Comparison of ENCODE assay signal across 40 cellular contexts in the genomic region with DNA sequence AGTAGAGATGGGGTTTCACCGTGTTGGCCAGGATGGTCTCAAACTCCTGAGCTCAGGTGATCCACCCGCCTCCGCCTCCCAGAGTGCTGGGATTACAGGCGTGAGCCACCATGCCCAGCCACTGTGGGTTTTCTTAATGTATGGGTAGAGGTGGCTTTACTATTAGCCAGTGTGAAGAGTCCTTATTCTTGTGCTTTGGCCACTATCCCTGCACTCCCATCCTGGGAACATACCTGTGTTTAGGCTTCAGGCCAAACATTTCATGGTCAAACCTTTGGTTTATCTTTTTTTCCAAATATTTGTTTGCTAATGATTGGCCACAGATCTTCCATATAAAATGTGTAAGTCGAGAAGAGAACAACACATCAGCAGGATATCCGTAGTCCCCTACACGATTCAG. TPM values are rescaled to one million over a fixed set of nuclear protein-coding genes. Genes with fewer than 3 reads are reported as not detected.
"Had no signal": no experiment of that assay in that cellular context is flagged by ENCODE, and none has a peak within 500 bp of the region (broad histone marks: within the 10 kb centered on the region; RNA-seq: fewer than 3 reads in every experiment).

No MANE protein-coding gene starts in this region.

- H3K27ac ChIP-seq: ascending aorta, brain microvascular endothelial cell, breast epithelium, cardiac muscle cell had no signal

- DNase-seq: activated effector memory CD4-positive, alpha-beta T cell treated with anti-CD3 and anti-CD28 coated beads, Interleukin-2, amount 50 U/mL, for 16 hours; activated effector memory CD4-positive, alpha-beta T cell treated with Interleukin-2 at 50 U/mL for 16 hours; activated gamma-delta T cell; activated gamma-delta T cell treated with Interleukin-2 at 50 U/mL for 16 hours; activated naive CD4-positive, alpha-beta T cell; activated naive CD4-positive, alpha-beta T cell treated with anti-CD3 and anti-CD28 coated beads for 36 hours; activated naive CD4-positive, alpha-beta T cell treated with anti-CD3 and anti-CD28 coated beads, Interleukin-2, amount 10 ng/mL, durations not matched to agents 7 days and 5 days; activated naive CD4-positive, alpha-beta T cell treated with anti-CD3 and anti-CD28 coated beads, Interleukin-2, amount 50 U/mL, for 16 hours; activated naive CD4-positive, alpha-beta T cell treated with Interleukin-2 at 50 U/mL for 16 hours; activated naive CD8-positive, alpha-beta T cell treated with anti-CD3 and anti-CD28 coated beads for 36 hours; activated naive CD8-positive, alpha-beta T cell treated with anti-CD3 and anti-CD28 coated beads, Interleukin-2, amount 10 ng/mL, durations not matched to agents 7 days and 5 days; activated naive CD8-positive, alpha-beta T cell treated with anti-CD3 and anti-CD28 coated beads, Interleukin-2, amount 50 U/mL, for 24 hours; activated T-cell treated with anti-CD3 and anti-CD28 coated beads for 4 hours; activated T-cell treated with anti-CD3 and anti-CD28 coated beads, Interleukin-2, amount 50 U/mL, for 1 hour; activated T-cell treated with anti-CD3 and anti-CD28 coated beads, Interleukin-2, amount 50 U/mL, for 24 hours; activated T-cell treated with anti-CD3 and anti-CD28 coated beads, Interleukin-2, amount 50 U/mL, for 4 hours; activated T-cell treated with anti-CD3 and anti-CD28 coated beads, Interleukin-2, amount 50 U/mL, for 48 hours; activated T-cell treated with anti-CD3 and anti-CD28 coated beads, Interleukin-2, amount 50 U/mL, for 72 hours; amniotic stem cell; amygdala; anterior cingulate cortex; aorta; brain microvascular endothelial cell; caudate nucleus; central memory CD4-positive, alpha-beta T cell; cerebellar nuclear complex had no signal

- H3K4me3 Mint-ChIP-seq: activated naive CD4-positive, alpha-beta T cell treated with anti-CD3 and anti-CD28 coated beads for 36 hours; activated naive CD4-positive, alpha-beta T cell treated with anti-CD3 and anti-CD28 coated beads, Interleukin-2, amount 10 ng/mL, durations not matched to agents 7 days and 5 days; activated naive CD4-positive, alpha-beta T cell treated with anti-CD3 and anti-CD28 coated beads, Interleukin-2, amount 50 U/mL, for 24 hours; activated naive CD8-positive, alpha-beta T cell; activated naive CD8-positive, alpha-beta T cell treated with anti-CD3 and anti-CD28 coated beads for 36 hours; activated naive CD8-positive, alpha-beta T cell treated with anti-CD3 and anti-CD28 coated beads, Interleukin-2, amount 10 ng/mL, durations not matched to agents 7 days and 5 days; activated naive CD8-positive, alpha-beta T cell treated with anti-CD3 and anti-CD28 coated beads, Interleukin-2, amount 50 U/mL, for 24 hours; activated T-cell treated with anti-CD3 and anti-CD28 coated beads, Interleukin-2, amount 50 U/mL, for 24 hours; activated T-cell treated with anti-CD3 and anti-CD28 coated beads, Interleukin-2, amount 50 U/mL, for 4 hours; activated T-cell treated with anti-CD3 and anti-CD28 coated beads, Interleukin-2, amount 50 U/mL, for 72 hours; activated T-helper 1 cell treated with anti-CD3 and anti-CD28 coated beads, Interleukin-12 subunit alpha, Interleukin-12 subunit beta, Interleukin-2, Interleukin-4 antibody, amounts not matched to agents 30 ng/mL and 10 ng/mL and 1 ng/mL, durations not matched to agents 14 hours and 24 hours and 36 hours; activated T-helper 17 cell treated with anti-CD3 and anti-CD28 coated beads, Interleukin-2, amount 50 U/mL, for 72 hours; brain; central memory CD8-positive, alpha-beta T cell had no signal

- FAIRE-seq: astrocyte, bronchial epithelial cell had no signal

- ATAC-seq: activated naive CD4-positive, alpha-beta T cell treated with anti-CD3 and anti-CD28 coated beads, Interleukin-2, amount 50 U/mL, for 72 hours; activated naive CD8-positive, alpha-beta T cell treated with anti-CD3 and anti-CD28 coated beads, Interleukin-2, amount 50 U/mL, for 24 hours; activated T-cell treated with anti-CD3 and anti-CD28 coated beads, Interleukin-2, amount 50 U/mL, for 4 hours; activated T-cell treated with anti-CD3 and anti-CD28 coated beads, Interleukin-2, amount 50 U/mL, for 72 hours; activated T-helper 17 cell treated with anti-CD3 and anti-CD28 coated beads, Interleukin-2, amount 50 U/mL, for 72 hours; body of pancreas had no signal

- H3K9me3 Mint-ChIP-seq: activated naive CD4-positive, alpha-beta T cell treated with anti-CD3 and anti-CD28 coated beads, Interleukin-2, amount 10 ng/mL, durations not matched to agents 7 days and 5 days; activated naive CD4-positive, alpha-beta T cell treated with anti-CD3 and anti-CD28 coated beads, Interleukin-2, amount 50 U/mL, for 24 hours; activated naive CD4-positive, alpha-beta T cell treated with anti-CD3 and anti-CD28 coated beads, Interleukin-2, amount 50 U/mL, for 72 hours; activated naive CD8-positive, alpha-beta T cell treated with anti-CD3 and anti-CD28 coated beads for 36 hours; activated naive CD8-positive, alpha-beta T cell treated with anti-CD3 and anti-CD28 coated beads, Interleukin-2, amount 10 ng/mL, durations not matched to agents 7 days and 5 days; activated naive CD8-positive, alpha-beta T cell treated with anti-CD3 and anti-CD28 coated beads, Interleukin-2, amount 50 U/mL, for 24 hours; activated T-cell treated with anti-CD3 and anti-CD28 coated beads, Interleukin-2, amount 50 U/mL, for 24 hours; activated T-cell treated with anti-CD3 and anti-CD28 coated beads, Interleukin-2, amount 50 U/mL, for 4 hours; activated T-cell treated with anti-CD3 and anti-CD28 coated beads, Interleukin-2, amount 50 U/mL, for 72 hours; activated T-helper 1 cell treated with anti-CD3 and anti-CD28 coated beads, Interleukin-12 subunit alpha, Interleukin-12 subunit beta, Interleukin-2, Interleukin-4 antibody, amounts not matched to agents 30 ng/mL and 10 ng/mL and 1 ng/mL, durations not matched to agents 14 hours and 24 hours and 36 hours; activated T-helper 17 cell treated with anti-CD3 and anti-CD28 coated beads, Interleukin-2, amount 50 U/mL, for 72 hours; activated T-helper 2 cell treated with anti-CD3 and anti-CD28 coated beads, Interferon-gamma antibody, Interleukin-2, Interleukin-4, amounts not matched to agents 10 μg/mL and 5 μg/mL and 100 μg/mL, durations not matched to agents 14 hours and 24 hours and 36 hours; central memory CD8-positive, alpha-beta T cell had no signal

- H3K27me3 Mint-ChIP-seq: activated naive CD4-positive, alpha-beta T cell treated with anti-CD3 and anti-CD28 coated beads, Interleukin-2, amount 10 ng/mL, durations not matched to agents 7 days and 5 days; activated naive CD4-positive, alpha-beta T cell treated with anti-CD3 and anti-CD28 coated beads, Interleukin-2, amount 50 U/mL, for 24 hours; activated naive CD8-positive, alpha-beta T cell; activated naive CD8-positive, alpha-beta T cell treated with anti-CD3 and anti-CD28 coated beads for 36 hours; activated naive CD8-positive, alpha-beta T cell treated with anti-CD3 and anti-CD28 coated beads, Interleukin-2, amount 10 ng/mL, durations not matched to agents 7 days and 5 days; activated naive CD8-positive, alpha-beta T cell treated with anti-CD3 and anti-CD28 coated beads, Interleukin-2, amount 50 U/mL, for 24 hours; activated T-cell treated with anti-CD3 and anti-CD28 coated beads, Interleukin-2, amount 50 U/mL, for 24 hours; activated T-helper 17 cell treated with anti-CD3 and anti-CD28 coated beads, Interleukin-2, amount 50 U/mL, for 72 hours; brain; central memory CD8-positive, alpha-beta T cell had no signal

- H3K4me1 ChIP-seq: ascending aorta, breast epithelium had no signal

- H3K27me3 ChIP-seq: ascending aorta, body of pancreas, brain microvascular endothelial cell, breast epithelium, cardiac muscle cell had no signal

- H3K36me3 ChIP-seq: brain microvascular endothelial cell, breast epithelium, cardiac muscle cell had no signal

- H3K4me3 ChIP-seq: ascending aorta, body of pancreas, breast epithelium, cardiac muscle cell had no signal

- H3K4me1 Mint-ChIP-seq: activated naive CD4-positive, alpha-beta T cell treated with anti-CD3 and anti-CD28 coated beads, Interleukin-2, amount 10 ng/mL, durations not matched to agents 7 days and 5 days; activated naive CD4-positive, alpha-beta T cell treated with anti-CD3 and anti-CD28 coated beads, Interleukin-2, amount 50 U/mL, for 24 hours; activated naive CD8-positive, alpha-beta T cell treated with anti-CD3 and anti-CD28 coated beads for 36 hours; activated T-helper 17 cell treated with anti-CD3 and anti-CD28 coated beads, Interleukin-2, amount 50 U/mL, for 72 hours; brain; central memory CD8-positive, alpha-beta T cell had no signal

- H3K27ac Mint-ChIP-seq: activated naive CD4-positive, alpha-beta T cell treated with anti-CD3 and anti-CD28 coated beads for 36 hours; activated naive CD4-positive, alpha-beta T cell treated with anti-CD3 and anti-CD28 coated beads, Interleukin-2, amount 10 ng/mL, durations not matched to agents 7 days and 5 days; activated naive CD4-positive, alpha-beta T cell treated with anti-CD3 and anti-CD28 coated beads, Interleukin-2, amount 50 U/mL, for 24 hours; activated naive CD4-positive, alpha-beta T cell treated with anti-CD3 and anti-CD28 coated beads, Interleukin-2, amount 50 U/mL, for 72 hours; activated naive CD8-positive, alpha-beta T cell; activated naive CD8-positive, alpha-beta T cell treated with anti-CD3 and anti-CD28 coated beads for 36 hours; activated naive CD8-positive, alpha-beta T cell treated with anti-CD3 and anti-CD28 coated beads, Interleukin-2, amount 10 ng/mL, durations not matched to agents 7 days and 5 days; activated naive CD8-positive, alpha-beta T cell treated with anti-CD3 and anti-CD28 coated beads, Interleukin-2, amount 50 U/mL, for 24 hours; activated T-cell treated with anti-CD3 and anti-CD28 coated beads, Interleukin-2, amount 50 U/mL, for 24 hours; activated T-cell treated with anti-CD3 and anti-CD28 coated beads, Interleukin-2, amount 50 U/mL, for 72 hours; activated T-helper 1 cell treated with anti-CD3 and anti-CD28 coated beads, Interleukin-12 subunit alpha, Interleukin-12 subunit beta, Interleukin-2, Interleukin-4 antibody, amounts not matched to agents 30 ng/mL and 10 ng/mL and 1 ng/mL, durations not matched to agents 14 hours and 24 hours and 36 hours; activated T-helper 17 cell treated with anti-CD3 and anti-CD28 coated beads, Interleukin-2, amount 50 U/mL, for 72 hours; activated T-helper 2 cell treated with anti-CD3 and anti-CD28 coated beads, Interferon-gamma antibody, Interleukin-2, Interleukin-4, amounts not matched to agents 10 μg/mL and 5 μg/mL and 100 μg/mL, durations not matched to agents 14 hours and 24 hours and 36 hours; brain had no signal

- H3K9me3 ChIP-seq: ascending aorta, body of pancreas, breast epithelium had no signal

RNA-seq across cellular contexts. Expression of gene FMO5, which starts 16.5 kb away (rescaled TPM):
- total RNA-seq: activated T-helper 1 cell treated with anti-CD3 and anti-CD28 coated beads, Interleukin-12 subunit alpha, Interleukin-12 subunit beta, Interleukin-2, Interleukin-4 antibody, amounts not matched to agents 30 ng/mL and 10 ng/mL and 1 ng/mL, durations not matched to agents 14 hours and 24 hours and 36 hours; bronchial epithelial cell had no signal
